25 cellular contexts compared by ENCODE assay signal in genomic region chrX:75084757-75085156, GRCh38.
"Had no signal": no experiment of that assay in that cellular context is flagged by ENCODE, and none has a peak within 500 bp of the region (broad histone marks: within the 10 kb centered on the region; RNA-seq: fewer than 3 reads in every experiment).

No MANE protein-coding gene starts in this region.

- H3K27ac ChIP-seq: epithelial cell of prostate, esophagus squamous epithelium, gastrocnemius medialis, heart right ventricle, left lung, lower lobe of right lung had no signal

- H3K27me3 ChIP-seq: esophagus squamous epithelium, gastrocnemius medialis, left lung had no signal

- H3K9me3 ChIP-seq: esophagus squamous epithelium, gastrocnemius medialis, left lung, lower lobe of right lung, mucosa of descending colon had no signal

- H3K4me1 ChIP-seq: esophagus squamous epithelium, gastrocnemius medialis, left lung, lower lobe of right lung had no signal

- DNase-seq: cortex of kidney; effector CD8-positive, alpha-beta T cell; effector memory CD8-positive, alpha-beta T cell; endodermal cell; erythroblast; esophagus squamous epithelium; foreskin fibroblast; foreskin melanocyte; gastrocnemius medialis; glutamatergic neuron; head of caudate nucleus; heart right ventricle; hippocampal formation; islet precursor cell; left cardiac atrium; left lung; left ventricle myocardium superior; lower lobe of right lung; mesenchymal stem cell; mucosa of descending colon; naive B cell; naive thymus-derived CD8-positive, alpha-beta T cell had no signal

- ATAC-seq: effector memory CD8-positive, alpha-beta T cell; esophagus mucosa; gastrocnemius medialis; heart right ventricle; left cardiac atrium; left lung; left ventricle myocardium superior; lower lobe of right lung; mucosa of descending colon; naive thymus-derived CD8-positive, alpha-beta T cell had no signal

- H3K4me3 ChIP-seq: esophagus squamous epithelium, gastrocnemius medialis, heart right ventricle, left lung, lower lobe of right lung, mucosa of descending colon had no signal

- H3K36me3 ChIP-seq: esophagus squamous epithelium, gastrocnemius medialis, heart right ventricle, left lung, lower lobe of right lung had no signal

- FAIRE-seq: endometrium had no signal
